1 cellular context compared by ENCODE assay signal in the genomic region with DNA sequence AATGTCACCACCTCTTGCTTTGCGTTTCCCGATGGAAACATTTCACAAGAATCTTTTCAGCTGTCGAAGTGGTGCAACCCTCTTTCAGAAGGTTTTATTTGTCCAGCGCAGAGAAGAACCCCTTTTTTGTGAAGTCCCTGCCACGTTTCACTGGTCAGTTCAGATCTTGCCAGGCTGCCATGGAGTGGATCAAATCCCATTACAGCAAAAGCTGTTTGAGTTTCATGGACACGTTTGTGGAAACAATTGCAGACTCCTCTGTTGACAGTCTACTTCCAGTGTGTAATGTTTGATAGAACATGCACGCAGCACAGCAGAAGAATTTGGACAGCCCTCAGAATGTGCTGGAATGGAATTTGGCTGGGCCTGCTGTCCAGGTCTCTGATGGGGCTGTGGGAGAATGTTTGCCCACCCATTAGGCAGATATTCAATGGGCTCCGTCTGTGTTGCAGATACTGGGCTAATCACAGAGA.
TF ChIP-seq lines count a peak whose summit lies in the region.

No MANE protein-coding gene starts in this region.

TF ChIP-seq in HepG2, 621 proteins besides CTCF, POLR2A, EP300 and RAD21 (continued from another document):
- TF ChIP-seq, protein P1, sequence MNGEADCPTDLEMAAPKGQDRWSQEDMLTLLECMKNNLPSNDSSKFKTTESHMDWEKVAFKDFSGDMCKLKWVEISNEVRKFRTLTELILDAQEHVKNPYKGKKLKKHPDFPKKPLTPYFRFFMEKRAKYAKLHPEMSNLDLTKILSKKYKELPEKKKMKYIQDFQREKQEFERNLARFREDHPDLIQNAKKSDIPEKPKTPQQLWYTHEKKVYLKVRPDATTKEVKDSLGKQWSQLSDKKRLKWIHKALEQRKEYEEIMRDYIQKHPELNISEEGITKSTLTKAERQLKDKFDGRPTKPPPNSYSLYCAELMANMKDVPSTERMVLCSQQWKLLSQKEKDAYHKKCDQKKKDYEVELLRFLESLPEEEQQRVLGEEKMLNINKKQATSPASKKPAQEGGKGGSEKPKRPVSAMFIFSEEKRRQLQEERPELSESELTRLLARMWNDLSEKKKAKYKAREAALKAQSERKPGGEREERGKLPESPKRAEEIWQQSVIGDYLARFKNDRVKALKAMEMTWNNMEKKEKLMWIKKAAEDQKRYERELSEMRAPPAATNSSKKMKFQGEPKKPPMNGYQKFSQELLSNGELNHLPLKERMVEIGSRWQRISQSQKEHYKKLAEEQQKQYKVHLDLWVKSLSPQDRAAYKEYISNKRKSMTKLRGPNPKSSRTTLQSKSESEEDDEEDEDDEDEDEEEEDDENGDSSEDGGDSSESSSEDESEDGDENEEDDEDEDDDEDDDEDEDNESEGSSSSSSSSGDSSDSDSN (CRISPR knock-in tag; IDR thresholded peaks at IDR 0.05): no peak
- TF ChIP-seq, protein P2, sequence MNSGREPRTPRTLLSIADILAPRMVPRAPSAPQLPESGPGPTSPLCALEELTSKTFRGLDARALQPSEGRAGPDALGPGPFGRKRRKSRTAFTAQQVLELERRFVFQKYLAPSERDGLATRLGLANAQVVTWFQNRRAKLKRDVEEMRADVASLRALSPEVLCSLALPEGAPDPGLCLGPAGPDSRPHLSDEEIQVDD (CRISPR knock-in tag; IDR thresholded peaks at IDR 0.05; ENCODE audit: borderline replicate concordance): no peak
- TF ChIP-seq, protein P3, sequence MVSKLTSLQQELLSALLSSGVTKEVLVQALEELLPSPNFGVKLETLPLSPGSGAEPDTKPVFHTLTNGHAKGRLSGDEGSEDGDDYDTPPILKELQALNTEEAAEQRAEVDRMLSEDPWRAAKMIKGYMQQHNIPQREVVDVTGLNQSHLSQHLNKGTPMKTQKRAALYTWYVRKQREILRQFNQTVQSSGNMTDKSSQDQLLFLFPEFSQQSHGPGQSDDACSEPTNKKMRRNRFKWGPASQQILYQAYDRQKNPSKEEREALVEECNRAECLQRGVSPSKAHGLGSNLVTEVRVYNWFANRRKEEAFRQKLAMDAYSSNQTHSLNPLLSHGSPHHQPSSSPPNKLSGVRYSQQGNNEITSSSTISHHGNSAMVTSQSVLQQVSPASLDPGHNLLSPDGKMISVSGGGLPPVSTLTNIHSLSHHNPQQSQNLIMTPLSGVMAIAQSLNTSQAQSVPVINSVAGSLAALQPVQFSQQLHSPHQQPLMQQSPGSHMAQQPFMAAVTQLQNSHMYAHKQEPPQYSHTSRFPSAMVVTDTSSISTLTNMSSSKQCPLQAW (CRISPR knock-in tag; IDR thresholded peaks at IDR 0.05): no peak
- TF ChIP-seq ZNF607 (CRISPR knock-in tag; IDR thresholded peaks at IDR 0.05; ENCODE audit: borderline replicate concordance) (no peak), RFXAP (CRISPR knock-in tag; IDR thresholded peaks at IDR 0.05; ENCODE audit: borderline replicate concordance) (no peak), ZFP82 (CRISPR knock-in tag; IDR thresholded peaks at IDR 0.05; ENCODE audit: borderline replicate concordance) (no peak), PAWR (CRISPR knock-in tag; IDR thresholded peaks at IDR 0.05; ENCODE audit: borderline replicate concordance) (no peak), NFYB (CRISPR knock-in tag; IDR thresholded peaks at IDR 0.05) (no peak), HOXD1 (CRISPR knock-in tag; IDR thresholded peaks at IDR 0.05) (no peak), ZSCAN31 (CRISPR knock-in tag; IDR thresholded peaks at IDR 0.05; ENCODE audit: low read depth) (no peak)
- TF ChIP-seq, protein P4, sequence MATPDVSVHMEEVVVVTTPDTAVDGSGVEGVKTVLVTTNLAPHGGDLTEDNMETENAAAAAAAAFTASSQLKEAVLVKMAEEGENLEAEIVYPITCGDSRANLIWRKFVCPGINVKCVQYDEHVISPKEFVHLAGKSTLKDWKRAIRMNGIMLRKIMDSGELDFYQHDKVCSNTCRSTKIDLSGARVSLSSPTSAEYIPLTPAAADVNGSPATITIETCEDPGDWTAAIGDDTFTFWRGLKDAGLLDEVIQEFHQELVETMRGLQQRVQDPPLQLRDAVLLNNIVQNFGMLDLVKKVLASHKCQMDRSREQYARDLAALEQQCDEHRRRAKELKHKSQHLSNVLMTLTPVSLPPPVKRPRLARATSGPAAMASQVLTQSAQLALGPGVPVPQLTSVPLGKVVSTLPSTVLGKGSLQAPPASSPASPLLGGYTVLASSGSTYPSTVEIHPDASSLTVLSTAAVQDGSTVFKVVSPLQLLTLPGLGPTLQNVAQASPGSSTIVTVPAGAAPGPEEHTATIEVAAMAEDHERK (CRISPR knock-in tag; IDR thresholded peaks at IDR 0.05; ENCODE audit: low read depth): no peak
- TF ChIP-seq, protein P5, sequence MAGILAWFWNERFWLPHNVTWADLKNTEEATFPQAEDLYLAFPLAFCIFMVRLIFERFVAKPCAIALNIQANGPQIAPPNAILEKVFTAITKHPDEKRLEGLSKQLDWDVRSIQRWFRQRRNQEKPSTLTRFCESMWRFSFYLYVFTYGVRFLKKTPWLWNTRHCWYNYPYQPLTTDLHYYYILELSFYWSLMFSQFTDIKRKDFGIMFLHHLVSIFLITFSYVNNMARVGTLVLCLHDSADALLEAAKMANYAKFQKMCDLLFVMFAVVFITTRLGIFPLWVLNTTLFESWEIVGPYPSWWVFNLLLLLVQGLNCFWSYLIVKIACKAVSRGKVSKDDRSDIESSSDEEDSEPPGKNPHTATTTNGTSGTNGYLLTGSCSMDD (CRISPR knock-in tag; IDR thresholded peaks at IDR 0.05): no peak
